17 cellular contexts compared by ENCODE assay signal in genomic region chr1:196105901-196106300, GRCh38.
DNase-seq lines count a peak whose midpoint lies in the region; ATAC-seq, FAIRE-seq and TF ChIP-seq lines count a peak whose summit lies in the region.
"Had no signal": no experiment of that assay in that cellular context is flagged by ENCODE, and none has a peak within 500 bp of the region (broad histone marks: within the 10 kb centered on the region; RNA-seq: fewer than 3 reads in every experiment).

No MANE protein-coding gene starts in this region.

- H3K4me2 ChIP-seq in mammary epithelial cell (ENCODE audit: insufficient read depth, low read depth, low read length) (no peak overlapping the region), astrocyte (ENCODE audit: low read length) (no peak overlapping the region)

- H3K9ac ChIP-seq in mammary epithelial cell (ENCODE audit: insufficient read depth, low read length) (no peak overlapping the region), astrocyte (ENCODE audit: low read length) (no peak overlapping the region)

- no peaks in the 10 kb centered on the region for H3K27me3 Mint-ChIP-seq in MCF 10A (ENCODE audit: insufficient read depth, unreplicated experiment)
- no peaks in the 10 kb centered on the region for H3K27me3 Mint-ChIP-seq in astrocyte (ENCODE audit: low read depth, unreplicated experiment)
- H3K27me3 Mint-ChIP-seq: CD4-positive, alpha-beta T cell had no signal

- dilution Hi-C loops in mammary epithelial cell (cut with HindIII; ENCODE audit: low sequenced_read_pairs) = no loop called here

- in situ Hi-C loops in mammary epithelial cell (cut with MboI; ENCODE audit: low sequenced_read_pairs in 2 of 2) = no loop called here

- H3K4me1 ChIP-seq in mammary epithelial cell (ENCODE audit: insufficient read depth, low read length) (no peaks in the 10 kb centered on the region), astrocyte (ENCODE audit: insufficient read depth, low read length) (no peaks in the 10 kb centered on the region)
- H3K4me1 ChIP-seq: BE2C, Peyer's patch had no signal

- no peaks in the 10 kb centered on the region for H3K9me3 ChIP-seq in mammary epithelial cell (replicated peaks; ENCODE audit: insufficient read depth, low read length)
- no peaks in the 10 kb centered on the region for H3K9me3 ChIP-seq in astrocyte (ENCODE audit: insufficient read depth, low read depth, low read length)
- H3K9me3 ChIP-seq: BE2C, Peyer's patch had no signal

- no peaks in the 10 kb centered on the region for H4K20me1 ChIP-seq in mammary epithelial cell (ENCODE audit: insufficient read depth, low read length)
- no peaks in the 10 kb centered on the region for H4K20me1 ChIP-seq in astrocyte (ENCODE audit: insufficient read depth, low read length)

- POLR2A ChIA-PET in MCF 10A (lab: Yijun Ruan, JAX) = no interaction called here

- H3K4me3 Mint-ChIP-seq in MCF 10A (ENCODE audit: unreplicated experiment) (no peak overlapping the region), astrocyte (ENCODE audit: unreplicated experiment) (no peak overlapping the region)
- H3K4me3 Mint-ChIP-seq: CD4-positive, alpha-beta T cell had no signal

- H3K27ac Mint-ChIP-seq in MCF 10A (ENCODE audit: low read depth, unreplicated experiment) = no peak overlapping the region
- H3K27ac Mint-ChIP-seq in astrocyte (ENCODE audit: unreplicated experiment) = no peak overlapping the region
- H3K27ac Mint-ChIP-seq: CD4-positive, alpha-beta T cell had no signal

- TF ChIP-seq CTCF in mammary epithelial cell (conservative IDR thresholded peaks at IDR 0.05 in 1 of 2, IDR thresholded peaks at IDR 0.05 in 1 of 2; ENCODE audit: extremely low read depth in 1 of 2, insufficient read depth in 1 of 2, low read depth in 1 of 2, low read length in 2 of 2) (no peak), MCF 10A (IDR thresholded peaks at IDR 0.05; ENCODE audit: unreplicated experiment) (no peak), astrocyte (IDR thresholded peaks at IDR 0.05; ENCODE audit: insufficient read depth, low read depth, low read length) (no peak), fibroblast of pulmonary artery (IDR thresholded peaks at IDR 0.05; ENCODE audit: low read length, missing control alignments) (no peak)

- intact Hi-C loops in mammary epithelial cell (cut with micrococcal nuclease) (no loop called here), MCF 10A (cut with micrococcal nuclease) (no loop called here)

- no peak for ATAC-seq in GM21515 (IDR thresholded peaks at IDR 0.05; ENCODE audit: unreplicated experiment)
- ATAC-seq in GM21447 (IDR thresholded peaks at IDR 0.05; ENCODE audit: unreplicated experiment) = no peak

- H3K27ac ChIP-seq in mammary epithelial cell (ENCODE audit: insufficient read depth, low read depth, low read length) = no peak overlapping the region
- H3K27ac ChIP-seq in astrocyte (ENCODE audit: low read depth, low read length) = no peak overlapping the region
- H3K27ac ChIP-seq: 22Rv1, Peyer's patch had no signal

- H3K79me2 ChIP-seq in mammary epithelial cell (ENCODE audit: insufficient read depth, low read length) (no peaks in the 10 kb centered on the region), astrocyte (ENCODE audit: insufficient read depth, low read length) (no peaks in the 10 kb centered on the region)

- CTCF ChIA-PET in mammary epithelial cell (lab: Charles Lee; ENCODE audit: low non-redundant PET) = no interaction called here
- CTCF ChIA-PET in MCF 10A (lab: Yijun Ruan, JAX) = no interaction called here

- H3K9me3 Mint-ChIP-seq in MCF 10A (ENCODE audit: unreplicated experiment) (peaks cover 28% of the 10 kb centered on the region), astrocyte (ENCODE audit: unreplicated experiment) (peaks cover 3% of the 10 kb centered on the region)

- BruUV-seq in mammary epithelial cell (replicated peaks; lab: Mats Ljungman, UMichigan) (no TSS peak), MCF 10A (replicated peaks; lab: Mats Ljungman, UMichigan) (no TSS peak)

- H2AFZ ChIP-seq in mammary epithelial cell (ENCODE audit: low read depth, low read length) (no peak overlapping the region), astrocyte (ENCODE audit: low read depth, low read length) (no peak overlapping the region)

- no peak for FAIRE-seq in astrocyte (lab: Jason Lieb, UNC)
- FAIRE-seq: H1 had no signal

- no peak overlapping the region for H3K4me3 ChIP-seq in mammary epithelial cell (replicated peaks in 1 of 3; ENCODE audit: insufficient read depth in 1 of 3, low read depth in 2 of 3, low read length in 3 of 3)
- no peak overlapping the region for H3K4me3 ChIP-seq in astrocyte (ENCODE audit: insufficient read depth, low read depth, low read length)
- H3K4me3 ChIP-seq in fibroblast of pulmonary artery (replicated peaks; ENCODE audit: low read depth, low read length) = no peak overlapping the region
- H3K4me3 ChIP-seq: Peyer's patch had no signal

- H3K36me3 ChIP-seq in mammary epithelial cell (ENCODE audit: insufficient read depth, low read length) (no peaks in the 10 kb centered on the region), astrocyte (ENCODE audit: insufficient read depth, low read length) (no peaks in the 10 kb centered on the region)
- H3K36me3 ChIP-seq: BE2C, Peyer's patch had no signal

- H3K27me3 ChIP-seq in mammary epithelial cell (ENCODE audit: insufficient read depth, low read length) = no peaks in the 10 kb centered on the region
- H3K27me3 ChIP-seq in astrocyte (ENCODE audit: insufficient read depth, low read length) = no peaks in the 10 kb centered on the region
- H3K27me3 ChIP-seq: BE2C, Peyer's patch had no signal

- 83% methylated on average over 3 of the region's 3 CpGs for WGBS in mammary epithelial cell (ENCODE audit: low coverage, missing lambda C conversion rate)

- no peaks in the 10 kb centered on the region for H3K4me1 Mint-ChIP-seq in MCF 10A (ENCODE audit: insufficient read depth, unreplicated experiment)
- peaks cover 3% of the 10 kb centered on the region for H3K4me1 Mint-ChIP-seq in astrocyte (ENCODE audit: low read depth, unreplicated experiment)

- H3K36me3 Mint-ChIP-seq in MCF 10A (ENCODE audit: insufficient read depth, unreplicated experiment) (no peaks in the 10 kb centered on the region), astrocyte (ENCODE audit: low read depth, unreplicated experiment) (no peaks in the 10 kb centered on the region)

- DNase-seq in mammary epithelial cell (peak; percentile 16), MCF 10A (ENCODE audit: unreplicated experiment) (no peak), astrocyte (ENCODE audit: low read depth) (peak; percentile 37), fibroblast of pulmonary artery (ENCODE audit: low read depth) (peak; percentile 4), medulla oblongata (ENCODE audit: extremely low spot score) (no peak)
- no peak for DNase-seq in activated CD4-positive, alpha-beta T cell treated with anti-CD3 and anti-CD28 coated beads for 1 hour
- DNase-seq: BE2C; CD4-positive, alpha-beta T cell; KBM-7; NCI-H1048; NCI-H524; Peyer's patch; SHP77 treated with DMSO at 0.1 percent for 48 hours had no signal

Comparison
In these comparisons a context has a peak if more than half of its experiments do, and no peak if none do; other contexts are left out.
1. DNase-seq: peak in mammary epithelial cell (single experiment), astrocyte (single experiment) and fibroblast of pulmonary artery (single experiment); none in MCF 10A (single experiment), medulla oblongata (single experiment) and activated CD4-positive, alpha-beta T cell treated with anti-CD3 and anti-CD28 coated beads for 1 hour (single experiment).